1 cellular context compared by ENCODE assay signal in the genomic region with DNA sequence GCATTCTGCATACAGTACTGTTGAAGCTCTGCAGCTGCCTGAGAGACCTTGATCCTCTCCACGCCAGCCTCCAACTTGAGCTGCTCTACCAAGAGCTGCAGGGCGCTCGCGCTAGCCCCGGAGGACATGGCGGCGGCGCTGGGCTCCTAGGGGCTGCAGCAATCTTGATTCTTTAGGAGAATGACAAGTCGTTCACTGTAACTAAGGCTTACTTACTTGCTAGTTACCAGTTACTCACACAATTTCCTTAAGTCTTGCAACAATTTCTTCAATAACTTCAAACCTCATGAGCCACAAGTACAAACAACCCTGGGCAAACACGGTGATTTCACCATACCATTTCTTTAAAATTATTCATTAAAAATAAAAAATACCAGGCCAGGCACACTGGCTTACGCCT.
TF ChIP-seq lines count a peak whose summit lies in the region.

No MANE protein-coding gene starts in this region.

TF ChIP-seq in IMR-90, 13 proteins besides CTCF, POLR2A, EP300 and RAD21:
- TF ChIP-seq MXI1 (IDR thresholded peaks at IDR 0.05; ENCODE audit: borderline replicate concordance, low read depth, low read length) (no peak), ELK1 (IDR thresholded peaks at IDR 0.05; ENCODE audit: borderline replicate concordance, low read depth, low read length) (no peak), MAZ (IDR thresholded peaks at IDR 0.05; ENCODE audit: borderline replicate concordance, low read depth, low read length) (no peak), RFX5 (IDR thresholded peaks at IDR 0.05; ENCODE audit: low read depth, low read length) (no peak), USF2 (IDR thresholded peaks at IDR 0.05; ENCODE audit: low read depth, low read length) (no peak), RCOR1 (IDR thresholded peaks at IDR 0.05; ENCODE audit: insufficient replicate concordance, low read length) (no peak), CHD1 (IDR thresholded peaks at IDR 0.05; ENCODE audit: low read depth, low read length) (no peak), BHLHE40 (IDR thresholded peaks at IDR 0.05; ENCODE audit: low read depth, low read length) (no peak), SMC3 (IDR thresholded peaks at IDR 0.05; ENCODE audit: low read depth, low read length) (no peak), FOS (IDR thresholded peaks at IDR 0.05; ENCODE audit: low read depth, low read length) (no peak), MAFK (IDR thresholded peaks at IDR 0.05; ENCODE audit: low read depth, low read length) (no peak), CEBPB (IDR thresholded peaks at IDR 0.05; ENCODE audit: low read depth, low read length) (no peak), NFE2L2 (IDR thresholded peaks at IDR 0.05; ENCODE audit: low read depth, low read length) (no peak)
